Comparison of ENCODE assay signal across 14 cellular contexts in the genomic region with DNA sequence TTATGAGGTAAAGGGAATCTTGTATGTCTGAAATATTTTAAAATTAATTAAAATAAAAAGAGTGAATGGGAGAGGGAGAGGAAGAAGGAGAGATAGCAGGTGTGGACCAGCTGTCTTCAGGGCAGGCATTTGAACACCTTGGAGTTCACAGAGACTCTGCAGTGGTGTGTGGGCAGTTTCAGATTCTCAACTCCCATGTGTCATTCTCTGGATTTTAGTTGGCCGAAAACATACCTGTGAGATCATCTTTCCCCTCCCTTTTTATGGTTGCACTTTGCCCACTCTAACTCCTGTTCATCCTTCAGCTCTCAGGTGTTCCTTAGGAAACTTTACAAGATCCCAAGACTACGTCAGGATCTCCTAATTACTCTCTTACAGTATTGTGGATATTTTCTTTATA.
DNase-seq lines count a peak whose midpoint lies in the region; ATAC-seq and FAIRE-seq lines count a peak whose summit lies in the region.
"Had no signal": no experiment of that assay in that cellular context is flagged by ENCODE, and none has a peak within 500 bp of the region (broad histone marks: within the 10 kb centered on the region; RNA-seq: fewer than 3 reads in every experiment).

No MANE protein-coding gene starts in this region.

- no peaks in the 10 kb centered on the region for H3K9me3 Mint-ChIP-seq in activated T-cell treated with anti-CD3 and anti-CD28 coated beads, Interleukin-2, amount 50 U/mL, for 4 hours
- no peaks in the 10 kb centered on the region for H3K9me3 Mint-ChIP-seq in stimulated activated effector memory CD8-positive, alpha-beta T cell treated with anti-CD3 and anti-CD28 coated beads, Interleukin-12 subunit alpha, Interleukin-12 subunit beta, amount 100 ng/mL, for 72 hours

- peak; percentile 18 for DNase-seq in activated T-cell treated with anti-CD3 and anti-CD28 coated beads for 48 hours (ENCODE audit: low read depth)
- no peak for DNase-seq in activated T-cell treated with anti-CD3 and anti-CD28 coated beads, Interleukin-2, amount 50 U/mL, for 1 hour
- no peak for DNase-seq in activated T-cell treated with anti-CD3 and anti-CD28 coated beads, Interleukin-2, amount 50 U/mL, for 4 hours
- peak in 1 of 2 donors; percentile 56 for DNase-seq in stimulated activated effector memory CD8-positive, alpha-beta T cell treated with anti-CD3 and anti-CD28 coated beads, Interleukin-12 subunit alpha, Interleukin-12 subunit beta, amount 100 ng/mL, for 72 hours (ENCODE audit: low spot score in 2 of 2)
- DNase-seq in head of caudate nucleus, result no peak
- DNase-seq in HTR-8/SVneo (ENCODE audit: insufficient read length, low spot score), result no peak
- DNase-seq: KG1, left ventricle myocardium superior, NCI-H1436, NCI-H226, SHP77 had no signal

- ATAC-seq in GM21529 (IDR thresholded peaks at IDR 0.05; ENCODE audit: unreplicated experiment) (peak; percentile 77), HG03097 (IDR thresholded peaks at IDR 0.05; ENCODE audit: low FRiP score, unreplicated experiment) (no peak)
- ATAC-seq in activated T-cell treated with anti-CD3 and anti-CD28 coated beads, Interleukin-2, amount 50 U/mL, for 4 hours, result peak; percentile 85 to 94
- peak; percentile 98 for ATAC-seq in stimulated activated effector memory CD8-positive, alpha-beta T cell treated with anti-CD3 and anti-CD28 coated beads, Interleukin-12 subunit alpha, Interleukin-12 subunit beta, amount 100 ng/mL, for 72 hours
- ATAC-seq: HCT116, left ventricle myocardium superior had no signal

- H3K27ac Mint-ChIP-seq in stimulated activated effector memory CD8-positive, alpha-beta T cell treated with anti-CD3 and anti-CD28 coated beads, Interleukin-12 subunit alpha, Interleukin-12 subunit beta, amount 100 ng/mL, for 72 hours, result no peak overlapping the region

- no peaks in the 10 kb centered on the region for H3K27me3 Mint-ChIP-seq in activated T-cell treated with anti-CD3 and anti-CD28 coated beads, Interleukin-2, amount 50 U/mL, for 4 hours (ENCODE audit: low read depth)

- H3K4me3 Mint-ChIP-seq in activated T-cell treated with anti-CD3 and anti-CD28 coated beads, Interleukin-2, amount 50 U/mL, for 4 hours, result no peak overlapping the region
- peak overlapping the region; percentile 8 for H3K4me3 Mint-ChIP-seq in stimulated activated effector memory CD8-positive, alpha-beta T cell treated with anti-CD3 and anti-CD28 coated beads, Interleukin-12 subunit alpha, Interleukin-12 subunit beta, amount 100 ng/mL, for 72 hours

- intact Hi-C loops in head of caudate nucleus (cut with DNase I), result loop anchor here (10.0 kb wide), 1 partner anchor 104 kb away; the partner anchor contains the start of gene ERC1

- peaks cover 1% of the 10 kb centered on the region for H3K36me3 Mint-ChIP-seq in activated T-cell treated with anti-CD3 and anti-CD28 coated beads, Interleukin-2, amount 50 U/mL, for 4 hours (ENCODE audit: insufficient read depth)
- H3K36me3 Mint-ChIP-seq in stimulated activated effector memory CD8-positive, alpha-beta T cell treated with anti-CD3 and anti-CD28 coated beads, Interleukin-12 subunit alpha, Interleukin-12 subunit beta, amount 100 ng/mL, for 72 hours, result no peaks in the 10 kb centered on the region

- no peak for FAIRE-seq in HTR-8/SVneo (lab: Jason Lieb, UNC)

- H3K4me1 Mint-ChIP-seq in activated T-cell treated with anti-CD3 and anti-CD28 coated beads, Interleukin-2, amount 50 U/mL, for 4 hours (ENCODE audit: low read depth), result peaks cover 35% of the 10 kb centered on the region
- H3K4me1 Mint-ChIP-seq in stimulated activated effector memory CD8-positive, alpha-beta T cell treated with anti-CD3 and anti-CD28 coated beads, Interleukin-12 subunit alpha, Interleukin-12 subunit beta, amount 100 ng/mL, for 72 hours, result peaks cover 42% of the 10 kb centered on the region
